Comparison of ENCODE assay signal across 9 cellular contexts in genomic region chr3:42148982-42149432, GRCh38. TPM values are rescaled to one million over a fixed set of nuclear protein-coding genes. Genes with fewer than 3 reads are reported as not detected.
DNase-seq lines count a peak whose midpoint lies in the region; ATAC-seq, FAIRE-seq and TF ChIP-seq lines count a peak whose summit lies in the region.
"Had no signal": no experiment of that assay in that cellular context is flagged by ENCODE, and none has a peak within 500 bp of the region (broad histone marks: within the 10 kb centered on the region; RNA-seq: fewer than 3 reads in every experiment).

No MANE protein-coding gene starts in this region.

- DNase-seq in AG09309 (ENCODE audit: low read depth): peak; percentile 20
- peak; percentile 3 for DNase-seq in NCI-H446 treated with DMSO at 0.1 percent for 48 hours (lab: John Stamatoyannopoulos, UW)
- DNase-seq in epithelial cell of esophagus (ENCODE audit: low read depth): peak; percentile 77
- DNase-seq in naive B cell: no peak
- DNase-seq in NCI-H2107 (lab: John Stamatoyannopoulos, UW): no peak
- no peak for DNase-seq in GM12892 (ENCODE audit: insufficient read length)
- no peak for DNase-seq in GM20000 (ENCODE audit: low spot score)
- DNase-seq: NCI-H526 treated with DMSO at 0.1 percent for 48 hours had no signal

- peak overlapping the region in 2 of 6 donors; percentile 55 to 76 for H3K27ac Mint-ChIP-seq in naive B cell

- no peak overlapping the region for H3K4me3 ChIP-seq in AG09309 (ENCODE audit: control insufficient read depth, low read depth, low read length)
- no peak overlapping the region for H3K4me3 ChIP-seq in epithelial cell of esophagus (ENCODE audit: low read length)

- FAIRE-seq in GM12892 (lab: Jason Lieb, UNC): no peak

- TF ChIP-seq CTCF in AG09309 (IDR thresholded peaks at IDR 0.05; ENCODE audit: control insufficient read depth, insufficient read depth, low read depth, low read length, missing control alignments): no peak
- TF ChIP-seq CTCF in epithelial cell of esophagus (IDR thresholded peaks at IDR 0.05; ENCODE audit: insufficient read depth, low read depth, low read length, missing control alignments): no peak
- no peak for TF ChIP-seq CTCF in GM20000 (IDR thresholded peaks at IDR 0.05; ENCODE audit: extremely low read depth, missing control alignments)

- TF ChIP-seq POLR2A in GM12892 (IDR thresholded peaks at IDR 0.05; ENCODE audit: low read depth, low read length): no peak

- no peaks in the 10 kb centered on the region for H3K27me3 Mint-ChIP-seq in naive B cell

- peaks cover 56 to 71% (median 71%) of the 10 kb centered on the region in 3 donors for H3K4me1 Mint-ChIP-seq in naive B cell

- H3K4me3 Mint-ChIP-seq in naive B cell: peak overlapping the region in 5 of 8 donors; percentile 5 to 61 (median 42)

- no peaks in the 10 kb centered on the region for H3K9me3 Mint-ChIP-seq in naive B cell

- H3K36me3 Mint-ChIP-seq in naive B cell: peaks cover 0 to 5% of the 10 kb centered on the region in 2 donors

- no peak for ATAC-seq in naive B cell (ENCODE audit: low read depth in 2 of 2)
- ATAC-seq in HG03097 (IDR thresholded peaks at IDR 0.05; ENCODE audit: low FRiP score, unreplicated experiment): no peak

RNA-seq across cellular contexts. Expression of gene TRAK1, which starts 57.9 kb away (rescaled TPM):
- 10 to 100 TPM; 20.5 to 54.1 (median 28.4) TPM for polyA plus RNA-seq in naive B cell (ENCODE audit: low read depth in 6 of 6)
- polyA plus RNA-seq in GM12892 (2012; ENCODE audit: missing spikeins): 20.9 TPM

Comparison
In these comparisons a context has a peak if more than half of its experiments do, and no peak if none do; other contexts are left out.
1. DNase-seq: peak in AG09309 (single experiment), NCI-H446 treated with DMSO at 0.1 percent for 48 hours (single experiment) and epithelial cell of esophagus (single experiment); none in naive B cell (single experiment), NCI-H2107 (single experiment), GM12892 (single experiment) and GM20000 (single experiment).